Comparison of ENCODE assay signal across 8 cellular contexts in genomic region chr1:226736908-226737818, GRCh38. TPM values are rescaled to one million over a fixed set of nuclear protein-coding genes. Genes with fewer than 3 reads are reported as not detected.
DNase-seq lines count a peak whose midpoint lies in the region; ATAC-seq and TF ChIP-seq lines count a peak whose summit lies in the region.

No MANE protein-coding gene starts in this region.

- peak overlapping the region; percentile 99 for H3K4me3 ChIP-seq in CD8-positive, alpha-beta T cell (ENCODE audit: low read depth, low read length)
- peak overlapping the region; percentile 33 for H3K4me3 ChIP-seq in mesendoderm (ENCODE audit: low read length)
- H3K4me3 ChIP-seq in suprapubic skin: peak overlapping the region; percentile 92

- CTCF ChIA-PET in CD8-positive, alpha-beta T cell (lab: Charles Lee): interaction anchor here (0.7 to 1.8 kb wide), 13 partner anchors 26 to 102 kb away, joined by 3 to 10 read pairs (median 4); no protein-coding TSS in a partner anchor
- CTCF ChIA-PET in activated CD4-positive, alpha-beta memory T cell treated with anti-CD3 and anti-CD28 coated beads, Interleukin-2, amount 10 ng/mL, durations not matched to agents 7 days and 5 days (lab: Charles Lee): interaction anchor here (0.7 to 2.1 kb wide), 10 partner anchors 13 to 111 kb away, joined by 3 to 12 read pairs (median 4); no protein-coding TSS in a partner anchor

- peaks cover 60% of the 10 kb centered on the region for H3K36me3 Mint-ChIP-seq in CD8-positive, alpha-beta T cell
- peaks cover 47% of the 10 kb centered on the region for H3K36me3 Mint-ChIP-seq in activated CD4-positive, alpha-beta memory T cell treated with anti-CD3 and anti-CD28 coated beads, Interleukin-2, amount 10 ng/mL, durations not matched to agents 7 days and 5 days (ENCODE audit: low read depth)
- H3K36me3 Mint-ChIP-seq in endothelial cell (ENCODE audit: low read depth, unreplicated experiment): peaks cover 27% of the 10 kb centered on the region

- no peaks in the 10 kb centered on the region for H3K9me3 Mint-ChIP-seq in CD8-positive, alpha-beta T cell
- H3K9me3 Mint-ChIP-seq in activated CD4-positive, alpha-beta memory T cell treated with anti-CD3 and anti-CD28 coated beads, Interleukin-2, amount 10 ng/mL, durations not matched to agents 7 days and 5 days: no peaks in the 10 kb centered on the region
- no peaks in the 10 kb centered on the region for H3K9me3 Mint-ChIP-seq in endothelial cell (ENCODE audit: unreplicated experiment)

- TF ChIP-seq POLR2A in suprapubic skin (IDR thresholded peaks at IDR 0.05): no peak

- H3K79me1 ChIP-seq in mesendoderm (ENCODE audit: low read length): peaks cover 8% of the 10 kb centered on the region

- POLR2A ChIA-PET in CD8-positive, alpha-beta T cell (lab: Charles Lee): interaction anchor here (0.8 to 4.3 kb wide), 16 partner anchors 19 to 104 kb away, joined by 3 to 12 read pairs (median 5); no protein-coding TSS in a partner anchor
- POLR2A ChIA-PET in activated CD4-positive, alpha-beta memory T cell treated with anti-CD3 and anti-CD28 coated beads, Interleukin-2, amount 10 ng/mL, durations not matched to agents 7 days and 5 days (lab: Charles Lee): interaction anchor here (1.0 to 2.4 kb wide), 7 partner anchors 41 to 101 kb away, joined by 3 to 11 read pairs (median 4); no protein-coding TSS in a partner anchor

- H3K4me1 Mint-ChIP-seq in CD8-positive, alpha-beta T cell (ENCODE audit: low read depth): peaks cover 44% of the 10 kb centered on the region
- peaks cover 57% of the 10 kb centered on the region for H3K4me1 Mint-ChIP-seq in activated CD4-positive, alpha-beta memory T cell treated with anti-CD3 and anti-CD28 coated beads, Interleukin-2, amount 10 ng/mL, durations not matched to agents 7 days and 5 days
- H3K4me1 Mint-ChIP-seq in endothelial cell (ENCODE audit: unreplicated experiment): peaks cover 41% of the 10 kb centered on the region

- in situ Hi-C loops in KBM-7 (cut with MboI; ENCODE audit: low pct_unique_long_range_greater_than_20kb, low sequenced_read_pairs): no loop called here

- H4K8ac ChIP-seq in mesendoderm (ENCODE audit: low read depth, low read length): peak overlapping the region; percentile 57

- no peaks in the 10 kb centered on the region for H3K27me3 Mint-ChIP-seq in CD8-positive, alpha-beta T cell (ENCODE audit: low read depth)
- H3K27me3 Mint-ChIP-seq in activated CD4-positive, alpha-beta memory T cell treated with anti-CD3 and anti-CD28 coated beads, Interleukin-2, amount 10 ng/mL, durations not matched to agents 7 days and 5 days: no peaks in the 10 kb centered on the region
- H3K27me3 Mint-ChIP-seq in endothelial cell (ENCODE audit: unreplicated experiment): peaks cover 11% of the 10 kb centered on the region

- H2BK5ac ChIP-seq in mesendoderm (ENCODE audit: low read length): no peak overlapping the region

- peak; percentile 14 for ATAC-seq in CD8-positive, alpha-beta T cell
- ATAC-seq in GM19438 (IDR thresholded peaks at IDR 0.05; ENCODE audit: low read depth, unreplicated experiment): peak; percentile 35

- TF ChIP-seq EP300 in suprapubic skin (IDR thresholded peaks at IDR 0.05): no peak

- H3K27ac ChIP-seq in CD8-positive, alpha-beta T cell (ENCODE audit: low read depth, low read length): peak overlapping the region; percentile 98
- H3K27ac ChIP-seq in mesendoderm (ENCODE audit: low read depth, low read length) (peak overlapping the region; percentile 50), suprapubic skin (peak overlapping the region; percentile 90)

- peak overlapping the region; percentile 9 for H2BK15ac ChIP-seq in mesendoderm (replicated peaks; ENCODE audit: low read depth)

- no peaks in the 10 kb centered on the region for H3K27me3 ChIP-seq in CD8-positive, alpha-beta T cell (ENCODE audit: insufficient read depth, low read length)
- H3K27me3 ChIP-seq in mesendoderm (ENCODE audit: insufficient read depth, low read length, poor library complexity) (no peaks in the 10 kb centered on the region), suprapubic skin (no peaks in the 10 kb centered on the region)

- H2AK5ac ChIP-seq in mesendoderm (ENCODE audit: low read length): no peak overlapping the region

- H3K9ac ChIP-seq in mesendoderm (ENCODE audit: low read length): peak overlapping the region; percentile 64

- WGBS in mesendoderm (ENCODE audit: extremely low coverage, insufficient coverage, low lambda C conversion rate): no CpG with 5 or more reads among the region's 89 CpGs
- WGBS in suprapubic skin: 6% methylated on average over 24 of the region's 89 CpGs

- peak overlapping the region; percentile 39 for H2BK120ac ChIP-seq in mesendoderm (ENCODE audit: low read depth, low read length)

- no peaks in the 10 kb centered on the region for H3K9me3 ChIP-seq in CD8-positive, alpha-beta T cell (ENCODE audit: low read length)
- H3K9me3 ChIP-seq in suprapubic skin: no peaks in the 10 kb centered on the region

- H3K4me1 ChIP-seq in CD8-positive, alpha-beta T cell (ENCODE audit: insufficient read depth, low read length): peaks cover 36% of the 10 kb centered on the region
- H3K4me1 ChIP-seq in mesendoderm (ENCODE audit: control insufficient read depth, low read depth, low read length): no peaks in the 10 kb centered on the region
- H3K4me1 ChIP-seq in suprapubic skin: peaks cover 58% of the 10 kb centered on the region

- peak overlapping the region; percentile 59 for H3K23ac ChIP-seq in mesendoderm (ENCODE audit: low read length)

- no peak for TF ChIP-seq CTCF in CD8-positive, alpha-beta T cell (IDR thresholded peaks at IDR 0.05)
- TF ChIP-seq CTCF in endothelial cell (IDR thresholded peaks at IDR 0.05; ENCODE audit: unreplicated experiment): no peak
- TF ChIP-seq CTCF in suprapubic skin (IDR thresholded peaks at IDR 0.05): no peak

- intact Hi-C loops in CD8-positive, alpha-beta T cell (cut with DNase I, micrococcal nuclease): loop anchor here (5.0 to 10.0 kb wide), 7 partner anchors 40 to 1348 kb away; partner anchors contain the start of genes ARF1 (in 1 of the 2), COQ8A (in 1 of the 2), H3-3A (in 1 of the 2) and LIN9 (in 1 of the 2)

- peaks cover 30% of the 10 kb centered on the region for H3K36me3 ChIP-seq in CD8-positive, alpha-beta T cell (ENCODE audit: insufficient read depth, low read length)
- H3K36me3 ChIP-seq in mesendoderm (ENCODE audit: control insufficient read depth, insufficient read depth, low read length) (no peaks in the 10 kb centered on the region), suprapubic skin (peaks cover 5% of the 10 kb centered on the region)

- H4K5ac ChIP-seq in mesendoderm (ENCODE audit: low read length): no peak overlapping the region

- peak in 6 of 7 experiments; percentile 26 to 77 (median 56) for DNase-seq in CD8-positive, alpha-beta T cell
- DNase-seq in KBM-7: peak; percentile 65
- DNase-seq in activated CD4-positive, alpha-beta memory T cell treated with anti-CD3 and anti-CD28 coated beads, Interleukin-2, amount 10 ng/mL, durations not matched to agents 7 days and 5 days: peak; percentile 62
- DNase-seq in endothelial cell (ENCODE audit: low spot score): peak; percentile 21
- peak; percentile 67 for DNase-seq in mesendoderm
- DNase-seq in suprapubic skin (ENCODE audit: low spot score in 2 of 2): peak in 1 of 2 donors; percentile 66
- no peak for DNase-seq in NCI-H2029 (lab: John Stamatoyannopoulos, UW)

- peaks cover 8% of the 10 kb centered on the region for H3K79me2 ChIP-seq in mesendoderm (ENCODE audit: control insufficient read depth, insufficient read depth, low read length)

- peak overlapping the region; percentile 83 for H3K56ac ChIP-seq in mesendoderm (ENCODE audit: low read length)

- peak overlapping the region; percentile 94 for H3K27ac Mint-ChIP-seq in CD8-positive, alpha-beta T cell
- peak overlapping the region; percentile 92 for H3K27ac Mint-ChIP-seq in activated CD4-positive, alpha-beta memory T cell treated with anti-CD3 and anti-CD28 coated beads, Interleukin-2, amount 10 ng/mL, durations not matched to agents 7 days and 5 days
- no peak overlapping the region for H3K27ac Mint-ChIP-seq in endothelial cell (ENCODE audit: unreplicated experiment)

- H3K4ac ChIP-seq in mesendoderm (ENCODE audit: low read depth, low read length): no peak overlapping the region

- H3K18ac ChIP-seq in mesendoderm (ENCODE audit: low read length): peak overlapping the region; percentile 44

- H3K4me2 ChIP-seq in mesendoderm (ENCODE audit: low read length): peak overlapping the region; percentile 93

- H3K4me3 Mint-ChIP-seq in CD8-positive, alpha-beta T cell: peak overlapping the region; percentile 94
- peak overlapping the region; percentile 87 for H3K4me3 Mint-ChIP-seq in activated CD4-positive, alpha-beta memory T cell treated with anti-CD3 and anti-CD28 coated beads, Interleukin-2, amount 10 ng/mL, durations not matched to agents 7 days and 5 days
- peak overlapping the region; percentile 97 for H3K4me3 Mint-ChIP-seq in endothelial cell (ENCODE audit: unreplicated experiment)

RNA-seq across cellular contexts. Expression of gene ITPKB, which starts 1.9 kb away (rescaled TPM):
- total RNA-seq in CD8-positive, alpha-beta T cell: 100 to 1,000 TPM; 504 to 516 TPM
- 10 to 100 TPM; 43.6 to 44.4 TPM for total RNA-seq in activated CD4-positive, alpha-beta memory T cell treated with anti-CD3 and anti-CD28 coated beads, Interleukin-2, amount 10 ng/mL, durations not matched to agents 7 days and 5 days
- total RNA-seq in endothelial cell (ENCODE audit: unreplicated experiment) (144 TPM), suprapubic skin (10 to 100 TPM; 31.0 to 39.0 (median 35.3) TPM)
- polyA plus RNA-seq in mesendoderm (2013, experiment 1 of 2): 4.7 TPM
- polyA plus RNA-seq in mesendoderm (2013, experiment 2 of 2): 4.9 TPM

Comparison
In these comparisons a context has a peak if more than half of its experiments do, and no peak if none do; other contexts are left out.
1. H3K4me3 ChIP-seq: peak in every context shown above with its lines; median percentile 99 in CD8-positive, alpha-beta T cell; 92 in suprapubic skin; 33 in mesendoderm.